ENCODE assay signal across 10 cellular contexts in the genomic region with DNA sequence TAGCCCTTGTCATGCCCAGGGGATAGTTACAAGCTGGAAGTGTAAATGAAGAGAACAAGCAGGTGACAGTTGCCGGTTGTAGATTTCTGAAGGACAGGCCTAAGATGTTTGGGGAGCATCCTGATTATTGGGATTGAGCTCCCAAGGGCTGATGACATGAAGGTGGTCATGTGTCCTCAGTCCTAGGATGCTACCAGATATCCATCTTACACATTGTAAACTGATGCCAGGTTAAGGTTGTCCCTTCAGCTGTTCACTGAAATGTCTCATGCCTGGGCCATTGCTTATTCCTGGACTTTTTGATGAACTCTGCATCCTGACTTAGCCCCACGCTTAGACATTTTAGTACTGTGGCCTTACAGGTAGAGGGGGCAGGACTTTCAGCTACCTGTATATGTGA. TPM values are rescaled to one million over a fixed set of nuclear protein-coding genes. Genes with fewer than 3 reads are reported as not detected.
DNase-seq lines count a peak whose midpoint lies in the region; ATAC-seq, FAIRE-seq and TF ChIP-seq lines count a peak whose summit lies in the region.
"Had no signal": no experiment of that assay in that cellular context is flagged by ENCODE, and none has a peak within 500 bp of the region (broad histone marks: within the 10 kb centered on the region; RNA-seq: fewer than 3 reads in every experiment).

No MANE protein-coding gene starts in this region.

- H3K36me3 Mint-ChIP-seq in T-helper 1 cell treated with Interleukin-12 subunit alpha and Interleukin-12 subunit beta and Interleukin-4 antibody, amounts not matched to agents 30 μg/mL and 1 μg/mL, for 36 hours (ENCODE audit: low read depth): peaks cover 23% of the 10 kb centered on the region
- H3K36me3 Mint-ChIP-seq in activated CD4-positive, alpha-beta memory T cell treated with anti-CD3 and anti-CD28 coated beads for 36 hours: peaks cover 8% of the 10 kb centered on the region
- H3K36me3 Mint-ChIP-seq in glutamatergic neuron (ENCODE audit: unreplicated experiment): peaks cover 6% of the 10 kb centered on the region

- ATAC-seq in stimulated activated naive CD8-positive, alpha-beta T cell treated with anti-CD3 and anti-CD28 coated beads, Interleukin-15, amount 100 ng/mL, for 72 hours: no peak
- no peak for ATAC-seq in HG03442 (IDR thresholded peaks at IDR 0.05; ENCODE audit: unreplicated experiment)
- no peak for ATAC-seq in HG02970 (IDR thresholded peaks at IDR 0.05; ENCODE audit: low FRiP score, unreplicated experiment)

- H3K4me1 Mint-ChIP-seq in T-helper 1 cell treated with Interleukin-12 subunit alpha and Interleukin-12 subunit beta and Interleukin-4 antibody, amounts not matched to agents 30 μg/mL and 1 μg/mL, for 36 hours (ENCODE audit: low read depth): peaks cover 38% of the 10 kb centered on the region
- peaks cover 50% of the 10 kb centered on the region for H3K4me1 Mint-ChIP-seq in activated CD4-positive, alpha-beta memory T cell treated with anti-CD3 and anti-CD28 coated beads for 36 hours (ENCODE audit: low read depth)
- peaks cover 31% of the 10 kb centered on the region for H3K4me1 Mint-ChIP-seq in glutamatergic neuron (ENCODE audit: low read depth, unreplicated experiment)
- peaks cover 53% of the 10 kb centered on the region for H3K4me1 Mint-ChIP-seq in stimulated activated naive CD8-positive, alpha-beta T cell treated with anti-CD3 and anti-CD28 coated beads, Interleukin-15, amount 100 ng/mL, for 72 hours

- no peaks in the 10 kb centered on the region for H3K9me3 Mint-ChIP-seq in T-helper 1 cell treated with Interleukin-12 subunit alpha and Interleukin-12 subunit beta and Interleukin-4 antibody, amounts not matched to agents 30 μg/mL and 1 μg/mL, for 36 hours
- H3K9me3 Mint-ChIP-seq in activated CD4-positive, alpha-beta memory T cell treated with anti-CD3 and anti-CD28 coated beads for 36 hours: no peaks in the 10 kb centered on the region
- peaks cover 10% of the 10 kb centered on the region for H3K9me3 Mint-ChIP-seq in glutamatergic neuron (ENCODE audit: unreplicated experiment)
- no peaks in the 10 kb centered on the region for H3K9me3 Mint-ChIP-seq in stimulated activated naive CD8-positive, alpha-beta T cell treated with anti-CD3 and anti-CD28 coated beads, Interleukin-15, amount 100 ng/mL, for 72 hours

- DNase-seq in T-helper 1 cell (no peak), glutamatergic neuron (no peak), H54 (ENCODE audit: insufficient read length, low spot score) (no peak)
- DNase-seq in activated CD4-positive, alpha-beta memory T cell treated with anti-CD3 and anti-CD28 coated beads for 36 hours: no peak
- DNase-seq in stimulated activated naive CD8-positive, alpha-beta T cell treated with anti-CD3 and anti-CD28 coated beads, Interleukin-15, amount 100 ng/mL, for 72 hours: no peak
- DNase-seq: KG1 had no signal

- no peak for FAIRE-seq in H54 (lab: Jason Lieb, UNC)
- FAIRE-seq: A204.1 had no signal

- intact Hi-C loops in activated CD4-positive, alpha-beta memory T cell treated with anti-CD3 and anti-CD28 coated beads for 36 hours (cut with micrococcal nuclease): loop anchor here (2.0 kb wide), 2 partner anchors 99 to 161 kb away; partner anchors contain the start of gene H2AZ2

- no peak for TF ChIP-seq POLR2A in H54 (IDR thresholded peaks at IDR 0.05; ENCODE audit: low read depth, low read length)

- POLR2A ChIA-PET in activated CD4-positive, alpha-beta memory T cell treated with anti-CD3 and anti-CD28 coated beads for 36 hours (lab: Charles Lee): interaction anchor here (0.6 to 3.4 kb wide), 17 partner anchors 9 to 231 kb away, joined by 3 to 24 read pairs (median 4); partner anchors contain the start of genes DDX56, H2AZ2, OGDH and PURB

- CTCF ChIA-PET in activated CD4-positive, alpha-beta memory T cell treated with anti-CD3 and anti-CD28 coated beads for 36 hours (lab: Charles Lee): interaction anchor here (0.8 to 1.4 kb wide), 4 partner anchors 20 to 185 kb away, joined by 3 to 5 read pairs (median 4); partner anchors contain the start of gene OGDH

- H3K27ac Mint-ChIP-seq in T-helper 1 cell treated with Interleukin-12 subunit alpha and Interleukin-12 subunit beta and Interleukin-4 antibody, amounts not matched to agents 30 μg/mL and 1 μg/mL, for 36 hours: peak overlapping the region; percentile 96
- peak overlapping the region; percentile 87 for H3K27ac Mint-ChIP-seq in activated CD4-positive, alpha-beta memory T cell treated with anti-CD3 and anti-CD28 coated beads for 36 hours
- H3K27ac Mint-ChIP-seq in glutamatergic neuron (ENCODE audit: unreplicated experiment): peak overlapping the region; percentile 89
- peak overlapping the region in 1 of 2 donors; percentile 83 for H3K27ac Mint-ChIP-seq in stimulated activated naive CD8-positive, alpha-beta T cell treated with anti-CD3 and anti-CD28 coated beads, Interleukin-15, amount 100 ng/mL, for 72 hours

- TF ChIP-seq CTCF in glutamatergic neuron (IDR thresholded peaks at IDR 0.05; ENCODE audit: partially characterized antibody, unreplicated experiment): no peak

- H3K4me3 Mint-ChIP-seq in T-helper 1 cell treated with Interleukin-12 subunit alpha and Interleukin-12 subunit beta and Interleukin-4 antibody, amounts not matched to agents 30 μg/mL and 1 μg/mL, for 36 hours: peak overlapping the region; percentile 87
- H3K4me3 Mint-ChIP-seq in activated CD4-positive, alpha-beta memory T cell treated with anti-CD3 and anti-CD28 coated beads for 36 hours: peak overlapping the region; percentile 81
- peak overlapping the region; percentile 93 for H3K4me3 Mint-ChIP-seq in glutamatergic neuron (ENCODE audit: unreplicated experiment)
- H3K4me3 Mint-ChIP-seq in stimulated activated naive CD8-positive, alpha-beta T cell treated with anti-CD3 and anti-CD28 coated beads, Interleukin-15, amount 100 ng/mL, for 72 hours: peak overlapping the region; percentile 85 to 88

- no peaks in the 10 kb centered on the region for H3K27me3 Mint-ChIP-seq in T-helper 1 cell treated with Interleukin-12 subunit alpha and Interleukin-12 subunit beta and Interleukin-4 antibody, amounts not matched to agents 30 μg/mL and 1 μg/mL, for 36 hours (ENCODE audit: low read depth)
- H3K27me3 Mint-ChIP-seq in activated CD4-positive, alpha-beta memory T cell treated with anti-CD3 and anti-CD28 coated beads for 36 hours: no peaks in the 10 kb centered on the region
- peaks cover 7% of the 10 kb centered on the region for H3K27me3 Mint-ChIP-seq in glutamatergic neuron (ENCODE audit: unreplicated experiment)
- no peaks in the 10 kb centered on the region for H3K27me3 Mint-ChIP-seq in stimulated activated naive CD8-positive, alpha-beta T cell treated with anti-CD3 and anti-CD28 coated beads, Interleukin-15, amount 100 ng/mL, for 72 hours

RNA-seq across cellular contexts. Expression of gene ZMIZ2, which starts 1.3 kb away (rescaled TPM):
- 10 to 100 TPM; 84.7 to 92.3 TPM for total RNA-seq in activated CD4-positive, alpha-beta memory T cell treated with anti-CD3 and anti-CD28 coated beads for 36 hours
- 291 TPM for total RNA-seq in glutamatergic neuron (ENCODE audit: unreplicated experiment)

RNA-seq across cellular contexts. Expression of gene PPIA, which starts 46.5 kb away (rescaled TPM):
- 1,000 to 10,000 TPM; 3,158 to 3,182 TPM for total RNA-seq in activated CD4-positive, alpha-beta memory T cell treated with anti-CD3 and anti-CD28 coated beads for 36 hours
- total RNA-seq in glutamatergic neuron (ENCODE audit: unreplicated experiment): 1,460 TPM
